Comparison of ENCODE assay signal across 10 cellular contexts in the genomic region with DNA sequence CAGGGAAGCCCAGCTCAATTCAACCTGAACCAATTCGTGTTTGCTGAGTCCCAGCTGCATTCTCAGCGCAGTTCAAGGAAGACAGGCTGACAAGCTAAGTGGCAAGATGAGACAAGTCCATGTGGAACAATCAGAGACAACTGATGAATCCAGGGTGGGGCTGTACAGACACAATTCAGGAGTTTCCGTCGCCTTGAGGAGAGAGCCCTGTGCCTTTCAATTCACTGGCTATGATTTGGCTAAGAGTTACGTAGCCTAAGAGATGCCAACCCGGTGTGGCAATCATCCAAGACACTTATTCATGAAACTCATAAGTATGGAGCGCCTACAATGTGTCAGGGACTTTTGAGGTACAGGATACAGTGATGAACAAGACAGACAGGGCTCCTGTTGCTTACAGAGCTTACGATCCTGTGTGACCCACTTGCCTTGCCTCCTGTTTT. TPM values are rescaled to one million over a fixed set of nuclear protein-coding genes. Genes with fewer than 3 reads are reported as not detected.
DNase-seq lines count a peak whose midpoint lies in the region; ATAC-seq and TF ChIP-seq lines count a peak whose summit lies in the region.
"Had no signal": no experiment of that assay in that cellular context is flagged by ENCODE, and none has a peak within 500 bp of the region (broad histone marks: within the 10 kb centered on the region; RNA-seq: fewer than 3 reads in every experiment).

No MANE protein-coding gene starts in this region.

- no peak overlapping the region for H3K9ac ChIP-seq in Karpas-422 (ENCODE audit: low read length)

- H3K27me3 Mint-ChIP-seq in CD8-positive, alpha-beta T cell (ENCODE audit: low read depth), result no peaks in the 10 kb centered on the region
- H3K27me3 Mint-ChIP-seq in activated naive CD8-positive, alpha-beta T cell treated with anti-CD3 and anti-CD28 coated beads, Interleukin-2, amount 10 ng/mL, durations not matched to agents 7 days and 5 days, result no peaks in the 10 kb centered on the region

- peaks cover 7% of the 10 kb centered on the region for H3K36me3 ChIP-seq in CD8-positive, alpha-beta T cell (ENCODE audit: insufficient read depth, low read length)
- H3K36me3 ChIP-seq in KOPT-K1 (ENCODE audit: insufficient read depth, low read length), result peaks cover 82% of the 10 kb centered on the region
- no peaks in the 10 kb centered on the region for H3K36me3 ChIP-seq in Karpas-422 (ENCODE audit: insufficient read depth, low read length)
- no peaks in the 10 kb centered on the region for H3K36me3 ChIP-seq in A673 (ENCODE audit: insufficient read depth, low read length, poor library complexity, severe bottlenecking)

- no peaks in the 10 kb centered on the region for H3K79me2 ChIP-seq in Karpas-422 (ENCODE audit: low read length)

- intact Hi-C loops in CD8-positive, alpha-beta T cell (cut with DNase I, micrococcal nuclease), result loop anchor here (1.0 to 10.0 kb wide), 6 partner anchors 62 to 1803 kb away; a partner anchor contains a TSS
- intact Hi-C loops in posterior cingulate gyrus (cut with DNase I), result no loop called here
- intact Hi-C loops in A673 (cut with micrococcal nuclease; ENCODE audit: unreplicated experiment), result no loop called here

- peak overlapping the region; percentile 94 for H3K27ac Mint-ChIP-seq in CD8-positive, alpha-beta T cell
- peak overlapping the region; percentile 93 for H3K27ac Mint-ChIP-seq in activated naive CD8-positive, alpha-beta T cell treated with anti-CD3 and anti-CD28 coated beads, Interleukin-2, amount 10 ng/mL, durations not matched to agents 7 days and 5 days

- peaks cover 71% of the 10 kb centered on the region for H3K4me1 Mint-ChIP-seq in CD8-positive, alpha-beta T cell (ENCODE audit: low read depth)
- H3K4me1 Mint-ChIP-seq in activated naive CD8-positive, alpha-beta T cell treated with anti-CD3 and anti-CD28 coated beads, Interleukin-2, amount 10 ng/mL, durations not matched to agents 7 days and 5 days, result peaks cover 91% of the 10 kb centered on the region

- H3K27me3 ChIP-seq in CD8-positive, alpha-beta T cell (ENCODE audit: insufficient read depth, low read length), result no peaks in the 10 kb centered on the region
- H3K27me3 ChIP-seq in Karpas-422 (ENCODE audit: low read length) (no peaks in the 10 kb centered on the region), A673 (replicated peaks; ENCODE audit: insufficient read depth, low read depth, low read length, poor library complexity) (no peaks in the 10 kb centered on the region)

- no peaks in the 10 kb centered on the region for H3K9me2 ChIP-seq in Karpas-422 (replicated peaks; ENCODE audit: insufficient read depth, low read length)

- no TSS peak for BruUV-seq in A673 (replicated peaks; lab: Mats Ljungman, UMichigan)

- DNase-seq in CD8-positive, alpha-beta T cell, result peak in 2 of 7 experiments; percentile 35 to 62
- no peak for DNase-seq in activated naive CD8-positive, alpha-beta T cell treated with anti-CD3 and anti-CD28 coated beads, Interleukin-2, amount 10 ng/mL, durations not matched to agents 7 days and 5 days
- DNase-seq in Karpas-422 (no peak), posterior cingulate gyrus (no peak), A673 (ENCODE audit: low spot score) (no peak), AG08395 (ENCODE audit: low spot score) (no peak)
- DNase-seq: hypothalamus had no signal

- TF ChIP-seq CTCF in CD8-positive, alpha-beta T cell (IDR thresholded peaks at IDR 0.05), result no peak
- no peak for TF ChIP-seq CTCF in A673 (conservative IDR thresholded peaks at IDR 0.05; ENCODE audit: low read depth, low read length)

- H3K4me3 Mint-ChIP-seq in CD8-positive, alpha-beta T cell, result peak overlapping the region; percentile 64
- H3K4me3 Mint-ChIP-seq in activated naive CD8-positive, alpha-beta T cell treated with anti-CD3 and anti-CD28 coated beads, Interleukin-2, amount 10 ng/mL, durations not matched to agents 7 days and 5 days, result peak overlapping the region; percentile 69

- H3K27ac ChIP-seq in CD8-positive, alpha-beta T cell (ENCODE audit: low read depth, low read length), result peak overlapping the region; percentile 14
- H3K27ac ChIP-seq in KOPT-K1 (ENCODE audit: low read depth, low read length, poor library complexity, severe bottlenecking), result peak overlapping the region; percentile 4
- H3K27ac ChIP-seq in Karpas-422 (ENCODE audit: low read length), result no peak overlapping the region
- H3K27ac ChIP-seq in A673 (ENCODE audit: low read depth, low read length, poor library complexity, severe bottlenecking), result no peak overlapping the region

- peak; percentile 50 for ATAC-seq in CD8-positive, alpha-beta T cell
- ATAC-seq in GM21619 (IDR thresholded peaks at IDR 0.05; ENCODE audit: unreplicated experiment), result peak; percentile 5
- peak; percentile 34 for ATAC-seq in activated naive CD8-positive, alpha-beta T cell treated with anti-CD3 and anti-CD28 coated beads, Interleukin-2, amount 10 ng/mL, durations not matched to agents 7 days and 5 days (ENCODE audit: low read depth)

- H3K36me3 Mint-ChIP-seq in CD8-positive, alpha-beta T cell, result peaks cover 80% of the 10 kb centered on the region
- H3K36me3 Mint-ChIP-seq in activated naive CD8-positive, alpha-beta T cell treated with anti-CD3 and anti-CD28 coated beads, Interleukin-2, amount 10 ng/mL, durations not matched to agents 7 days and 5 days, result peaks cover 79% of the 10 kb centered on the region

- POLR2A ChIA-PET in CD8-positive, alpha-beta T cell (lab: Charles Lee), result interaction anchor here (0.6 to 1.4 kb wide), 6 partner anchors 9 to 67 kb away, joined by 3 to 8 read pairs (median 4); no protein-coding TSS in a partner anchor
- POLR2A ChIA-PET in activated naive CD8-positive, alpha-beta T cell treated with anti-CD3 and anti-CD28 coated beads, Interleukin-2, amount 10 ng/mL, durations not matched to agents 7 days and 5 days (lab: Charles Lee), result interaction anchor here (0.8 to 1.8 kb wide), 6 partner anchors 15 to 69 kb away, joined by 3 to 10 read pairs (median 4); a partner anchor contains a TSS
- POLR2A ChIA-PET in A673 (lab: Charles Lee; ENCODE audit: low non-redundant PET), result no interaction called here

- no peaks in the 10 kb centered on the region for H3K9me3 ChIP-seq in CD8-positive, alpha-beta T cell (ENCODE audit: low read length)
- H3K9me3 ChIP-seq in KOPT-K1 (ENCODE audit: insufficient read depth, low read length, poor library complexity, severe bottlenecking), result no peaks in the 10 kb centered on the region
- no peaks in the 10 kb centered on the region for H3K9me3 ChIP-seq in Karpas-422 (ENCODE audit: low read length)
- no peaks in the 10 kb centered on the region for H3K9me3 ChIP-seq in A673 (ENCODE audit: low read depth, low read length, poor library complexity, severe bottlenecking)

- no peak overlapping the region for H3K4me3 ChIP-seq in CD8-positive, alpha-beta T cell (ENCODE audit: low read depth, low read length)
- H3K4me3 ChIP-seq in Karpas-422 (ENCODE audit: low read length), result no peak overlapping the region
- no peak overlapping the region for H3K4me3 ChIP-seq in A673 (ENCODE audit: low read depth, low read length, poor library complexity, severe bottlenecking)

- no peaks in the 10 kb centered on the region for H4K20me1 ChIP-seq in Karpas-422 (ENCODE audit: insufficient read depth, low read depth, low read length)

- H3K4me1 ChIP-seq in CD8-positive, alpha-beta T cell (ENCODE audit: insufficient read depth, low read length), result peaks cover 48% of the 10 kb centered on the region
- H3K4me1 ChIP-seq in Karpas-422 (ENCODE audit: low read length), result peaks cover 3% of the 10 kb centered on the region; the same call in 1 of the 2 replicates
- no peaks in the 10 kb centered on the region for H3K4me1 ChIP-seq in A673 (ENCODE audit: insufficient read depth, low read length, poor library complexity, severe bottlenecking)

- H2AFZ ChIP-seq in Karpas-422 (ENCODE audit: low read length), result no peak overlapping the region

- H3K4me2 ChIP-seq in Karpas-422 (ENCODE audit: low read depth, low read length, poor library complexity, severe bottlenecking), result no peak overlapping the region

- H3K9me3 Mint-ChIP-seq in CD8-positive, alpha-beta T cell, result no peaks in the 10 kb centered on the region
- peaks cover 4% of the 10 kb centered on the region for H3K9me3 Mint-ChIP-seq in activated naive CD8-positive, alpha-beta T cell treated with anti-CD3 and anti-CD28 coated beads, Interleukin-2, amount 10 ng/mL, durations not matched to agents 7 days and 5 days

- CTCF ChIA-PET in CD8-positive, alpha-beta T cell (lab: Charles Lee), result interaction anchor here (0.5 to 1.3 kb wide), 4 partner anchors 9 to 67 kb away, joined by 3 to 4 read pairs (median 3); no protein-coding TSS in a partner anchor
- CTCF ChIA-PET in A673 (lab: Charles Lee), result no interaction called here

RNA-seq across cellular contexts. Expression of a gene that starts 15.5 kb away (rescaled TPM):
- total RNA-seq in CD8-positive, alpha-beta T cell, result under 1 TPM; 0.19 to 0.22 TPM
- 1 to 10 TPM; 1.9 TPM for total RNA-seq in activated naive CD8-positive, alpha-beta T cell treated with anti-CD3 and anti-CD28 coated beads, Interleukin-2, amount 10 ng/mL, durations not matched to agents 7 days and 5 days
- not detected in 2 replicates for total RNA-seq in Karpas-422 (2014; rRNA removed; shearing (Covaris generic); ENCODE audit: low replicate concordance)
- not detected in 2 replicates for total RNA-seq in A673 (2021)
- total RNA-seq: LHCN-M2 had no signal

Comparison
In these comparisons a context has a peak if more than half of its experiments do, and no peak if none do; other contexts are left out.
1. H3K27ac ChIP-seq: peak in CD8-positive, alpha-beta T cell (single experiment) and KOPT-K1 (single experiment); none in Karpas-422 (single experiment) and A673 (single experiment).
2. intact Hi-C loops: an anchor here in CD8-positive, alpha-beta T cell (1.0 to 10.0 kb wide); none called in posterior cingulate gyrus and A673.
3. Peak in every context shown above with its lines, with median percentiles within 50 percentile points of each other: ATAC-seq.